15 cellular contexts compared by ENCODE assay signal in the genomic region with DNA sequence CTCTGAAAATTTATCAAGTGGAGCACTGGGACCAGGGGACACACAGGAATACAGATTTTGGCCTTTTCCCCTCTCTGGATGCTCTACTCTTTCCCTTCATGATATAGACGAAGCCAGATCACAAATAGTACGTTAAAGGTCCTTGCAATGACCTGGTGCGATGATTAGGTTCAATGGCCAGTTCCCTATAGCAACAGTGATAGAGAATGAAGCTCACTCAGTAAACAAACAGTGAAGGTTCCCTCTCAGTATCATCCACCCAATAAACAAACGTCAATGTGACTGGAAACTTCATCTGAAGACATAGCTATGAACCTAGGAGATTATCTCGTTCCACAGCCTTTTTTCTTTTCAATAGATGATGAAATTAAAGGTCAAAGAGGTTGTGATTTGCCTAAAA.
DNase-seq lines count a peak whose midpoint lies in the region; ATAC-seq, FAIRE-seq and TF ChIP-seq lines count a peak whose summit lies in the region.
"Had no signal": no experiment of that assay in that cellular context is flagged by ENCODE, and none has a peak within 500 bp of the region (broad histone marks: within the 10 kb centered on the region; RNA-seq: fewer than 3 reads in every experiment).

No MANE protein-coding gene starts in this region.

- no peak overlapping the region for H3K27ac Mint-ChIP-seq in activated naive CD4-positive, alpha-beta T cell treated with anti-CD3 and anti-CD28 coated beads for 36 hours
- H3K27ac Mint-ChIP-seq: CD4-positive, CD25-positive, alpha-beta regulatory T cell had no signal

- H3K9me3 ChIP-seq in HUES48 (ENCODE audit: control insufficient read depth, insufficient read depth, low read length) (peaks cover 12% of the 10 kb centered on the region), GM12878 (replicated peaks; ENCODE audit: control insufficient read depth, insufficient read depth, low read length) (peaks cover 11% of the 10 kb centered on the region; the same call in 2 of the 3 replicates), iPS-20b (ENCODE audit: insufficient read depth, low read depth, low read length) (peaks cover 12% of the 10 kb centered on the region)
- H3K9me3 ChIP-seq: SK-N-SH had no signal

- H3K4me3 Mint-ChIP-seq in activated naive CD4-positive, alpha-beta T cell treated with anti-CD3 and anti-CD28 coated beads for 36 hours = no peak overlapping the region
- H3K4me3 Mint-ChIP-seq: CD4-positive, CD25-positive, alpha-beta regulatory T cell had no signal

- H3K79me2 ChIP-seq in GM12878 (ENCODE audit: control insufficient read depth, insufficient read depth, low read length) = peaks cover 13% of the 10 kb centered on the region

- 68% methylated on average over 5 of the region's 5 CpGs for WGBS in GM12878 (ENCODE audit: insufficient coverage, insufficient replicate concordance, low lambda C conversion rate, missing lambda C conversion rate)

- no peak for TF ChIP-seq POLR2A in GM12878 (IDR thresholded peaks at IDR 0.05; ENCODE audit: low read depth, low read length)

- SMC1A ChIA-PET in GM12878 (lab: Charles Lee; ENCODE audit: uncharacterized antibody, unreplicated experiment) = interaction anchor here (1.2 to 1.5 kb wide), 3 partner anchors 14 to 198 kb away, joined by 3 to 5 read pairs (median 4); no protein-coding TSS in a partner anchor

- ATAC-seq in GM12878 = peak; percentile 15; the same call in 1 of the 3 replicates
- ATAC-seq in HG03139 (IDR thresholded peaks at IDR 0.05; ENCODE audit: unreplicated experiment) = no peak
- no peak for ATAC-seq in GM18511 (IDR thresholded peaks at IDR 0.05; ENCODE audit: unreplicated experiment)
- ATAC-seq: Panc1 had no signal

- no peak for DNase-seq in GM12878 (ENCODE audit: low read depth, low spot score)
- DNase-seq in activated naive CD4-positive, alpha-beta T cell treated with anti-CD3 and anti-CD28 coated beads for 36 hours = no peak
- no peak for DNase-seq in NK-92 treated with Interleukin-12 subunit alpha and Interleukin-12 subunit beta, amount 100 ng/mL, for 24 hours (lab: John Stamatoyannopoulos, UW)
- DNase-seq: CD4-positive, CD25-positive, alpha-beta regulatory T cell; DND-41; Kasumi-1; SIG-M5; SK-N-SH had no signal

- H3K36me3 Mint-ChIP-seq in activated naive CD4-positive, alpha-beta T cell treated with anti-CD3 and anti-CD28 coated beads for 36 hours (ENCODE audit: low read depth) = no peaks in the 10 kb centered on the region
- H3K36me3 Mint-ChIP-seq: CD4-positive, CD25-positive, alpha-beta regulatory T cell had no signal

- TF ChIP-seq EP300 in GM12878 (IDR thresholded peaks at IDR 0.05; ENCODE audit: borderline replicate concordance in 1 of 2, control insufficient read depth in 1 of 2, low read depth in 2 of 2, low read length in 2 of 2) = no peak

- TF ChIP-seq CTCF in GM12878 (IDR thresholded peaks at IDR 0.05 in 2 of 3, conservative IDR thresholded peaks at IDR 0.05 in 1 of 3; ENCODE audit: control insufficient read depth in 2 of 3, extremely low read depth in 1 of 3, insufficient read depth in 1 of 3, low read depth in 3 of 3, low read length in 3 of 3) = no peak

- no peak for TF ChIP-seq RAD21 in GM12878 (IDR thresholded peaks at IDR 0.05; ENCODE audit: insufficient read depth, low read depth, low read length)

- FAIRE-seq in GM12878 (lab: Jason Lieb, UNC) = no peak
- FAIRE-seq: GM12891, HTR-8/SVneo had no signal

- no TSS peak for BruUV-seq in GM12878 (replicated peaks; lab: Mats Ljungman, UMichigan)

- POLR2A ChIA-PET in GM12878 (lab: Charles Lee) = no interaction called here

- H3K9me3 Mint-ChIP-seq in activated naive CD4-positive, alpha-beta T cell treated with anti-CD3 and anti-CD28 coated beads for 36 hours = peaks cover 3% of the 10 kb centered on the region

- no peak overlapping the region for H2AFZ ChIP-seq in GM12878 (ENCODE audit: control insufficient read depth, low read depth, low read length)

- H3K27ac ChIP-seq in HUES48 (ENCODE audit: low read depth, low read length) (peak overlapping the region; percentile 97), GM12878 (ENCODE audit: control insufficient read depth, insufficient read depth) (no peak overlapping the region), iPS-20b (ENCODE audit: low read length) (peak overlapping the region; percentile 92)

- H3K27me3 ChIP-seq in HUES48 (ENCODE audit: control insufficient read depth, insufficient read depth, low read length) = no peaks in the 10 kb centered on the region
- no peaks in the 10 kb centered on the region for H3K27me3 ChIP-seq in GM12878 (replicated peaks in 1 of 2; ENCODE audit: control insufficient read depth in 2 of 2, insufficient read depth in 2 of 2, low read length in 1 of 2)
- H3K27me3 ChIP-seq in iPS-20b (ENCODE audit: insufficient read depth, low read length) = no peaks in the 10 kb centered on the region

- H3K4me3 ChIP-seq in HUES48 (ENCODE audit: low read depth, low read length) = no peak overlapping the region
- H3K4me3 ChIP-seq in GM12878 = 0 out of 2 replicates have a peak overlapping the region, but pooled peaks have one; percentile 26
- H3K4me3 ChIP-seq in iPS-20b (ENCODE audit: low read length) = no peak overlapping the region

- H3K4me2 ChIP-seq in GM12878 (ENCODE audit: control insufficient read depth, insufficient read depth) = peak overlapping the region; percentile 8; the same call in 1 of the 2 replicates
- H3K4me2 ChIP-seq: SK-N-SH had no signal

- H3K9ac ChIP-seq in HUES48 (ENCODE audit: low read depth, low read length) (peak overlapping the region; percentile 7; the same call in 1 of the 2 replicates), GM12878 (ENCODE audit: control insufficient read depth, insufficient read depth, low read length) (no peak overlapping the region), iPS-20b (ENCODE audit: low read depth, low read length) (peak overlapping the region; percentile 46)
- H3K9ac ChIP-seq: SK-N-SH had no signal

- H3K36me3 ChIP-seq in HUES48 (ENCODE audit: control insufficient read depth, insufficient read depth, low read length) = no peaks in the 10 kb centered on the region; the same call in 1 of the 2 replicates
- H3K36me3 ChIP-seq in GM12878 (ENCODE audit: control insufficient read depth in 2 of 2, insufficient read depth in 2 of 2, low read length in 1 of 2) = no peaks in the 10 kb centered on the region; a peak in 1 of 4 replicates
- no peaks in the 10 kb centered on the region for H3K36me3 ChIP-seq in iPS-20b (ENCODE audit: insufficient read depth, low read depth, low read length)

- no peaks in the 10 kb centered on the region for H4K20me1 ChIP-seq in GM12878 (ENCODE audit: control insufficient read depth, insufficient read depth)

- RAD21 ChIA-PET in GM12878 (lab: Charles Lee; ENCODE audit: unreplicated experiment) = interaction anchor here (1.4 to 1.6 kb wide), 2 partner anchors 14 to 92 kb away, joined by 4 read pairs; no protein-coding TSS in a partner anchor

- H3K27me3 Mint-ChIP-seq in activated naive CD4-positive, alpha-beta T cell treated with anti-CD3 and anti-CD28 coated beads for 36 hours (ENCODE audit: low read depth) = no peaks in the 10 kb centered on the region
- H3K27me3 Mint-ChIP-seq: CD4-positive, CD25-positive, alpha-beta regulatory T cell had no signal

- no peaks in the 10 kb centered on the region for H3K4me1 Mint-ChIP-seq in activated naive CD4-positive, alpha-beta T cell treated with anti-CD3 and anti-CD28 coated beads for 36 hours (ENCODE audit: low read depth)
- H3K4me1 Mint-ChIP-seq: CD4-positive, CD25-positive, alpha-beta regulatory T cell had no signal

- H3K4me1 ChIP-seq in HUES48 (ENCODE audit: control insufficient read depth, insufficient read depth, low read length) (peaks cover 43% of the 10 kb centered on the region), GM12878 (ENCODE audit: control insufficient read depth, insufficient read depth, low read length) (no peaks in the 10 kb centered on the region), iPS-20b (ENCODE audit: insufficient read depth, low read length) (peaks cover 46% of the 10 kb centered on the region)

- CTCF ChIA-PET in GM12878 (lab: Yijun Ruan, JAX) = no interaction called here
- CTCF ChIA-PET in activated naive CD4-positive, alpha-beta T cell treated with anti-CD3 and anti-CD28 coated beads for 36 hours (lab: Charles Lee) = no interaction called here

- intact Hi-C loops in GM12878 (cut with micrococcal nuclease; ENCODE audit: unreplicated experiment) = no loop called here
- intact Hi-C loops in activated naive CD4-positive, alpha-beta T cell treated with anti-CD3 and anti-CD28 coated beads for 36 hours (cut with micrococcal nuclease) = no loop called here

- in situ Hi-C loops in GM12878 (cut with MboI) = no loop called here

TF ChIP-seq in GM12878, 131 proteins besides CTCF, POLR2A, EP300 and RAD21 (continues in another document):
- TF ChIP-seq WRNIP1 (IDR thresholded peaks at IDR 0.05; ENCODE audit: borderline replicate concordance, low read depth, low read length) = 0 out of 2 replicates have a peak, but pooled peaks have one; percentile 54
- TF ChIP-seq ELK1 (IDR thresholded peaks at IDR 0.05; ENCODE audit: low read depth, low read length) = no peak
- TF ChIP-seq MLLT1 (IDR thresholded peaks at IDR 0.05) = 0 out of 2 replicates have a peak, but pooled peaks have one; percentile 33
